In the genomic region with DNA sequence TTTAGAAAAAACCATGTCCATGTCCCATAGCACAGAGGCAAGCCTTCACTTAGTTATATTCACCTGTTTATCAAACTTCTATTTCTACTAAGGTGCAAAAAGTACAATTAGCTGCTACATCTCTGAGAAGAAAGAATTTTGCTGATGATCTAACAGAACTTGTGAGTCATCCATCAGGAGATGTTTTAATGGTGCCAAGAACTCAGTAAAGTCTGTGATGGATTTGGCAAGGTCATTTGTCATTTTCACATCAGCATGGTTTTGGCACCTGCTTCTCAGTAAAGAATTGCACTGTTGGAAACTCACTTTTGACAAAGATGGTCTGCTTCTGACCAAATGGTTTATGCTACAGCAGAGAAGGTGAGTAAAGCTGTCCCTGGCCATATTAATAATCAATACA, we compare ENCODE assay signal across 15 cellular contexts.
DNase-seq lines count a peak whose midpoint lies in the region; ATAC-seq and TF ChIP-seq lines count a peak whose summit lies in the region.
"Had no signal": no experiment of that assay in that cellular context is flagged by ENCODE, and none has a peak within 500 bp of the region (broad histone marks: within the 10 kb centered on the region; RNA-seq: fewer than 3 reads in every experiment).

No MANE protein-coding gene starts in this region.

- no peaks in the 10 kb centered on the region for H3K36me3 ChIP-seq in ascending aorta
- H3K36me3 ChIP-seq: HAP-1 had no signal

- H3K4me3 ChIP-seq in ascending aorta: no peak overlapping the region
- H3K4me3 ChIP-seq: GM23338, HAP-1 had no signal

- intact Hi-C loops in ascending aorta (cut with DNase I): no loop called here

- TF ChIP-seq CTCF in 22Rv1 (IDR thresholded peaks at IDR 0.05): no peak
- no peak for TF ChIP-seq CTCF in ascending aorta (IDR thresholded peaks at IDR 0.05)

- H3K9me3 ChIP-seq in ascending aorta: no peaks in the 10 kb centered on the region
- H3K9me3 ChIP-seq: HAP-1 had no signal

- H3K27me3 ChIP-seq in ascending aorta: no peaks in the 10 kb centered on the region

- H3K4me1 ChIP-seq in ascending aorta: no peaks in the 10 kb centered on the region
- H3K4me1 ChIP-seq: HAP-1 had no signal

- DNase-seq in NCI-H226: peak; percentile 19
- peak in 4 of 61 donors; percentile 0 to 51 (median 23) for DNase-seq in caudate nucleus (lab: John Stamatoyannopoulos, UW)
- peak; percentile 32 for DNase-seq in putamen (ENCODE audit: low spot score)
- DNase-seq in NCI-H748 (lab: John Stamatoyannopoulos, UW; ENCODE audit: unreplicated experiment): no peak
- no peak for DNase-seq in ascending aorta (ENCODE audit: low spot score in 2 of 2)
- DNase-seq: KBM-7, NCI-H1105 treated with DMSO at 0.1 percent for 48 hours, NCI-H2029 treated with DMSO at 0.1 percent for 48 hours, NCI-H526, OCI-M1, Right ventricle myocardium superior had no signal

- peak overlapping the region; percentile 80 for H3K27ac ChIP-seq in 22Rv1
- H3K27ac ChIP-seq in caudate nucleus (ENCODE audit: low read depth, low read length): peak overlapping the region; percentile 91
- no peak overlapping the region for H3K27ac ChIP-seq in ascending aorta

- no peak for ATAC-seq in HG02852 (IDR thresholded peaks at IDR 0.05; ENCODE audit: unreplicated experiment)
- ATAC-seq: GM23338 had no signal

Comparison
In these comparisons a context has a peak if more than half of its experiments do, and no peak if none do; other contexts are left out.
1. H3K27ac ChIP-seq: peak in 22Rv1 (single experiment) and caudate nucleus (single experiment); none in ascending aorta (0 of 2).
2. DNase-seq: peak in NCI-H226 (single experiment) and putamen (single experiment); none in NCI-H748 (single experiment) and ascending aorta (0 of 2).